Comparison of ENCODE assay signal across 1 cellular context in the genomic region with DNA sequence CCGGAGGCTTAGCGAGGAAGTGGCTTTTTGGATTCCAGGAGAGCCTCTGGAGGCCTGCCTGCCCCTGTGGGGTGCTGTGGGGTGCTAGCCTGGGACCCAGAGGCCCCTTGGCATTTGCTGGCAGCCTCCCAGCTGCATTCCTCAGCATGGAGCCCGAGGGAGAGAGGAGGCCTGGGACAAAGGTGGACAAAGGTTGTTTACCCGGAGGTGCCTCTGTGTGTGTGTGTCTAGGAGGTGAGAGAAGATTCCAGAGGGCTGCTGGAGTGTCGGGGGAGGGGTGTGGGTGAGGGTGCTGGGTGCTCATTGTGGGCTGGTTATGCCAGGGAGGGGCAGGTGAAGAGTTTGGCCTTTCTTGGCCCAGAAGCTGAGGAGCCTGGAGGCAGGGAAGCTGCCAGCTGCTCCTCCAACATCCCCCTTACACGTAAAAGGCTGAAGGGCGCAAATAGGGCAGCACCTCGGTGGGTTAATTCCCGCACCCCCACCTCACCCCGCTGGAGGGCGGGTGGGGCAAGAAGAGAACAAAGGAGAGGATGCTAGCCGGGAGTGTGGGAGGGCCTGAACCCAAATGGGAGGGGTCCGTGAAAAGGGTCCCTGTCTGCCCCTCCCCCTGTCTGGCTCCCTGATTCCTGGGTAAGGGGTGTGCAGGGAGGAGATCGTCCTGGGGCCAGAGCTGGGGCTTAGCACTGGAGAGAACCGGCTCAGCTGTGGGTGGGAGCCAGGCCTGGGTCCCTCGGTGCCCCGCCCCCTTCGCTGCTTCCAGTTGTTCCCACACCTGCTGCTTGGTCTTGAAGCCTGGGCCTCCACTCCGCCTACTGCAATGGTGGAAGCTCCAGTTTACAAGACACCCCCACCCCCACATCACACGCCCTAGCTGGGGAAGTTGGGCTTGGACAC.
TF ChIP-seq lines count a peak whose summit lies in the region.

No MANE protein-coding gene starts in this region.

TF ChIP-seq in endothelial cell of umbilical vein, 7 proteins besides CTCF, POLR2A, EP300 and RAD21:
- TF ChIP-seq POLR2AphosphoS5 (IDR thresholded peaks at IDR 0.05; ENCODE audit: insufficient read depth, low read depth, low read length) (no peak), GATA2 (IDR thresholded peaks at IDR 0.05; ENCODE audit: insufficient read depth, insufficient read length, low read depth, low read length) (no peak)
TF ChIP-seq in endothelial cell of umbilical vein: peak in this region for 0.
